In genomic region chr2:86062043-86062442, GRCh38 we compare ENCODE assay signal across 20 cellular contexts. TPM values are rescaled to one million over a fixed set of nuclear protein-coding genes. Genes with fewer than 3 reads are reported as not detected.
A peak's percentile ranks its signal among the peaks of the same experiment; 100 is the strongest.
DNase-seq lines count a peak whose midpoint lies in the region; ATAC-seq and TF ChIP-seq lines count a peak whose summit lies in the region.
"Had no signal": no experiment of that assay in that cellular context is flagged by ENCODE, and none has a peak within 500 bp of the region (broad histone marks: within the 10 kb centered on the region; RNA-seq: fewer than 3 reads in every experiment).

No MANE protein-coding gene starts in this region.

- H3K36me3 Mint-ChIP-seq in Caco-2 (ENCODE audit: insufficient read depth, unreplicated experiment) = peaks cover 86% of the 10 kb centered on the region

- peaks cover 15% of the 10 kb centered on the region for H3K4me1 Mint-ChIP-seq in Caco-2 (ENCODE audit: low read depth, unreplicated experiment)

- no peak overlapping the region for H3K4me3 Mint-ChIP-seq in Caco-2 (ENCODE audit: unreplicated experiment)
- H3K4me3 Mint-ChIP-seq: activated T-helper 17 cell treated with anti-CD3 and anti-CD28 coated beads, Interleukin-2, amount 50 U/mL, for 72 hours had no signal

- intact Hi-C loops in Caco-2 (cut with micrococcal nuclease; ENCODE audit: unreplicated experiment) (no loop called here), PC-9 (cut with micrococcal nuclease; ENCODE audit: unreplicated experiment) (loop anchor here (5.0 kb wide), 1 partner anchor 175 kb away; the partner anchor contains the start of gene ST3GAL5)

- ATAC-seq in GM18520 (IDR thresholded peaks at IDR 0.05; ENCODE audit: unreplicated experiment) = no peak
- ATAC-seq: activated T-helper 17 cell treated with anti-CD3 and anti-CD28 coated beads, Interleukin-2, amount 50 U/mL, for 72 hours; esophagus mucosa had no signal

- peaks cover 51% of the 10 kb centered on the region for H3F3A ChIP-seq in PC-9 (ENCODE audit: insufficient read depth, low read depth)

- peaks cover 25% of the 10 kb centered on the region for H3K79me2 ChIP-seq in PC-9 (ENCODE audit: low read depth)
- H3K79me2 ChIP-seq in osteoblast (ENCODE audit: insufficient read depth, low read length) = no peaks in the 10 kb centered on the region

- TF ChIP-seq CTCF in Caco-2 (IDR thresholded peaks at IDR 0.05; ENCODE audit: insufficient read depth in 1 of 2, low read depth in 1 of 2, low read length in 1 of 2, severe bottlenecking in 1 of 2, unreplicated experiment in 1 of 2) (no peak), PC-9 (conservative IDR thresholded peaks at IDR 0.05) (no peak), osteoblast (IDR thresholded peaks at IDR 0.05; ENCODE audit: extremely low read depth, low read depth, low read length) (no peak)

- peaks cover 7% of the 10 kb centered on the region for H3K36me3 ChIP-seq in Caco-2 (ENCODE audit: control insufficient read depth, insufficient read depth, low read length)
- H3K36me3 ChIP-seq in PC-9 (ENCODE audit: low read depth) = peaks cover 58% of the 10 kb centered on the region
- peaks cover 49% of the 10 kb centered on the region for H3K36me3 ChIP-seq in osteoblast (ENCODE audit: insufficient read depth, low read length)

- H3K9me3 ChIP-seq in Caco-2 (no peaks in the 10 kb centered on the region), PC-9 (ENCODE audit: insufficient read depth, low read depth) (no peaks in the 10 kb centered on the region), osteoblast (ENCODE audit: low read depth, low read length) (no peaks in the 10 kb centered on the region)
- H3K9me3 ChIP-seq: neutrophil had no signal

- H3K9me3 Mint-ChIP-seq in Caco-2 (ENCODE audit: unreplicated experiment) = peaks cover 22% of the 10 kb centered on the region
- H3K9me3 Mint-ChIP-seq: activated T-helper 17 cell treated with anti-CD3 and anti-CD28 coated beads, Interleukin-2, amount 50 U/mL, for 72 hours had no signal

- H3K27ac Mint-ChIP-seq in Caco-2 (ENCODE audit: unreplicated experiment) = peak overlapping the region; percentile 21
- H3K27ac Mint-ChIP-seq: activated T-helper 17 cell treated with anti-CD3 and anti-CD28 coated beads, Interleukin-2, amount 50 U/mL, for 72 hours had no signal

- no peaks in the 10 kb centered on the region for H3K27me3 Mint-ChIP-seq in Caco-2 (ENCODE audit: insufficient read depth, unreplicated experiment)
- H3K27me3 Mint-ChIP-seq: activated T-helper 17 cell treated with anti-CD3 and anti-CD28 coated beads, Interleukin-2, amount 50 U/mL, for 72 hours had no signal

- H3K4me1 ChIP-seq in Caco-2 (peaks cover 10% of the 10 kb centered on the region; the same call in 1 of the 2 replicates), PC-9 (replicated peaks; ENCODE audit: insufficient read depth) (peaks cover 59% of the 10 kb centered on the region), osteoblast (ENCODE audit: insufficient read depth, low read length) (peaks cover 14% of the 10 kb centered on the region)
- H3K4me1 ChIP-seq: BLaER1 had no signal

- no peak for DNase-seq in Caco-2
- peak in 1 of 2 experiments; percentile 91 for DNase-seq in PC-9
- peak; percentile 24 for DNase-seq in fibroblast of gingiva (ENCODE audit: low read depth)
- no peak for DNase-seq in osteoblast (ENCODE audit: insufficient read length, low spot score, missing footprints)
- DNase-seq in activated CD4-positive, CD25-positive, alpha-beta regulatory T cell treated with anti-CD3 and anti-CD28 coated beads, Interleukin-2, amount 50 U/mL, for 72 hours = no peak
- no peak for DNase-seq in CD1c-positive myeloid dendritic cell (ENCODE audit: extremely low spot score)
- no peak for DNase-seq in SKM-1 treated with dmso at 0.1 percent for 144 hours (lab: John Stamatoyannopoulos, UW; ENCODE audit: unreplicated experiment)
- DNase-seq: activated CD4-positive, alpha-beta T cell treated with anti-CD3 and anti-CD28 coated beads for 4 hours; central memory CD4-positive, alpha-beta T cell; GF-D8; islet precursor cell; Karpas-422; NCI-H2081; NK-92 treated with Interleukin-12 subunit alpha and Interleukin-12 subunit beta, amount 100 ng/mL, for 24 hours; stimulated activated CD8-positive, alpha-beta memory T cell treated with anti-CD3 and anti-CD28 coated beads, Interleukin-4, amount 100 ng/mL, for 48 hours had no signal

- H2AFZ ChIP-seq in PC-9 = no peak overlapping the region
- no peak overlapping the region for H2AFZ ChIP-seq in osteoblast (ENCODE audit: low read length)

- BruUV-seq in Caco-2 (replicated peaks; lab: Mats Ljungman, UMichigan) (no TSS peak), PC-9 (replicated peaks; lab: Mats Ljungman, UMichigan) (no TSS peak)

- H4K20me1 ChIP-seq in PC-9 (ENCODE audit: insufficient read depth) (no peaks in the 10 kb centered on the region), osteoblast (ENCODE audit: insufficient read depth, low read length) (no peaks in the 10 kb centered on the region)
- H4K20me1 ChIP-seq: BLaER1 had no signal

- H3K9me2 ChIP-seq in PC-9 (ENCODE audit: insufficient read depth) = no peaks in the 10 kb centered on the region

- no peak overlapping the region for H3K4me3 ChIP-seq in Caco-2 (ENCODE audit: low read depth, low read length)
- peak overlapping the region; percentile 23; the same call in 1 of the 2 replicates for H3K4me3 ChIP-seq in PC-9
- H3K4me3 ChIP-seq in osteoblast (ENCODE audit: insufficient read depth, low read length) = no peak overlapping the region
- H3K4me3 ChIP-seq: BLaER1 had no signal

- POLR2A ChIA-PET in Caco-2 (lab: Charles Lee) = no interaction called here
- POLR2A ChIA-PET in PC-9 (lab: Charles Lee; ENCODE audit: unreplicated experiment) = no interaction called here

- CTCF ChIA-PET in Caco-2 (lab: Charles Lee) = no interaction called here
- CTCF ChIA-PET in PC-9 (lab: Charles Lee) = no interaction called here

- H3K27me3 ChIP-seq in Caco-2 (replicated peaks; ENCODE audit: control insufficient read depth, insufficient read depth, low read length) (no peaks in the 10 kb centered on the region), PC-9 (ENCODE audit: insufficient read depth, low read depth) (no peaks in the 10 kb centered on the region), osteoblast (ENCODE audit: insufficient read depth, low read length) (no peaks in the 10 kb centered on the region)
- H3K27me3 ChIP-seq: BLaER1, neutrophil had no signal

- H3K4me2 ChIP-seq in PC-9 = peak overlapping the region; percentile 57
- H3K4me2 ChIP-seq in osteoblast (ENCODE audit: insufficient read depth, low read length) = no peak overlapping the region
- H3K4me2 ChIP-seq: BLaER1 had no signal

- H3K27ac ChIP-seq in PC-9 (peak overlapping the region; percentile 80), osteoblast (ENCODE audit: low read depth, low read length) (peak overlapping the region; percentile 43)
- H3K27ac ChIP-seq: BLaER1, neutrophil had no signal

RNA-seq across cellular contexts. Expression of gene POLR1A, which starts 43.6 kb away (rescaled TPM):
- total RNA-seq in Caco-2 (2022) = 73.8 and 79.5 TPM in 2 replicates
- 23.1 and 29.7 TPM in 2 replicates for total RNA-seq in PC-9 (2021)
- total RNA-seq in osteoblast = 15.6 and 17.4 TPM in 2 replicates

RNA-seq across cellular contexts. Expression of gene PTCD3, which starts 44.0 kb away (rescaled TPM):
- total RNA-seq in Caco-2 (2022) = 278 and 282 TPM in 2 replicates
- 64.5 and 82.7 TPM in 2 replicates for total RNA-seq in PC-9 (2021)
- total RNA-seq in osteoblast = 55.0 and 61.6 TPM in 2 replicates
